Comparison of ENCODE assay signal across 9 cellular contexts in the genomic region with DNA sequence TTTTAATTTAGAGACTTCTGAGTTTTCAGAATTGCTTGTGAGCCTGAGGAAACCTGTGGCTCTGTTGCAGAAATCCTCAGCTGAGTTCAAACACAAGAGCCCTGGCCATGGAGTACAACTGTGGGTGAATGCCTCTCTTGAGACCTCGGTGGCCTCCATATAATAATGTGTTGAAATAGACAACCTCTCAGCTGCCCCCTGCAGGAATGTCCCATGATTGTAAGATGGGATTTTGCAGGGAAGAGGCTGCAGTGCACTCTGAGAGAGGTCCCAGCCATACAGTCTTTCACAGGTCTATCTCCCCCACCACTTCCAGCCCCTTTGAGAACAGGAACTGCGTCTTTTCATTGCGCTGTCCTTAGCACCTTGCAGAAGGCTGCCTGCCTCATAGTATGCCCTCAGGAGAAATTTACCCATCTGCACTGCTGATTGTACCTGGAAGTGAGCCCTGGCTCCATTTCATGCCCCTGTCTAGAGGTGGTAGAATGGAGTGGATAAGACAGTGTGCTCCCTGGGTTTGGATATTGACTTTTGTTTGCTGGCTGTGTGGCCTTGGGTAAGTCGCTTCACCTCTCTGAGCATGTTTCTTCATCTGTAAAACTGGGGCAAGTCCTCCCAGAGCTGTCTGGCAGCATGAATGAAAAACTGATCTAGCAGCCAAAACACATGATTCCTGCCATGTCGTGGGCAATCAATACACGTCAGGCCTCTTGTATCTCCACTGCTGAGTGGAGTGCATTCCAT. TPM values are rescaled to one million over a fixed set of nuclear protein-coding genes. Genes with fewer than 3 reads are reported as not detected.
DNase-seq lines count a peak whose midpoint lies in the region; ATAC-seq and TF ChIP-seq lines count a peak whose summit lies in the region.
"Had no signal": no experiment of that assay in that cellular context is flagged by ENCODE, and none has a peak within 500 bp of the region (broad histone marks: within the 10 kb centered on the region; RNA-seq: fewer than 3 reads in every experiment).

No MANE protein-coding gene starts in this region.

- H3K27ac ChIP-seq in MM.1S (ENCODE audit: low read length) = no peak overlapping the region
- no peak overlapping the region for H3K27ac ChIP-seq in body of pancreas

- TF ChIP-seq POLR2A in body of pancreas (IDR thresholded peaks at IDR 0.05) = no peak
- TF ChIP-seq POLR2A in GM18505 (IDR thresholded peaks at IDR 0.05; ENCODE audit: borderline replicate concordance, extremely low read depth, insufficient read depth, insufficient read length) = no peak

- no peaks in the 10 kb centered on the region for H3K79me2 ChIP-seq in MM.1S (ENCODE audit: low read length)

- H3K9me3 ChIP-seq in MM.1S (replicated peaks; ENCODE audit: insufficient read depth, low read length) (no peaks in the 10 kb centered on the region), body of pancreas (no peaks in the 10 kb centered on the region)

- no peaks in the 10 kb centered on the region for H4K20me1 ChIP-seq in MM.1S (ENCODE audit: insufficient read depth, low read length)

- no peak overlapping the region for H3K27ac Mint-ChIP-seq in activated naive CD8-positive, alpha-beta T cell treated with anti-CD3 and anti-CD28 coated beads, Interleukin-2, amount 50 U/mL, for 24 hours

- H2AFZ ChIP-seq in MM.1S (ENCODE audit: low read length) = no peak overlapping the region

- peaks cover 13% of the 10 kb centered on the region for H3K27me3 Mint-ChIP-seq in activated naive CD8-positive, alpha-beta T cell treated with anti-CD3 and anti-CD28 coated beads, Interleukin-2, amount 50 U/mL, for 24 hours

- H3K9me3 Mint-ChIP-seq in activated naive CD8-positive, alpha-beta T cell treated with anti-CD3 and anti-CD28 coated beads, Interleukin-2, amount 50 U/mL, for 24 hours = no peaks in the 10 kb centered on the region

- H3K27me3 ChIP-seq in MM.1S (replicated peaks; ENCODE audit: insufficient read depth, low read length) (peaks cover 94% of the 10 kb centered on the region), body of pancreas (peaks cover 0 to 3% of the 10 kb centered on the region in 2 donors)

- H3F3A ChIP-seq in MM.1S (ENCODE audit: insufficient read depth, low read length) = no peaks in the 10 kb centered on the region

- H3K4me3 ChIP-seq in MM.1S (ENCODE audit: low read length) (no peak overlapping the region), body of pancreas (no peak overlapping the region), retinal pigment epithelial cell (ENCODE audit: low read length) (no peak overlapping the region)

- 35 to 43% methylated on average over 4 to 6 of the region's 6 CpGs for whole genome bisulfite sequencing in body of pancreas, 2 donors

- TF ChIP-seq CTCF in MM.1S (IDR thresholded peaks at IDR 0.05; ENCODE audit: low read length) = peak; percentile 33
- peak in 4 of 7 experiments; percentile 27 to 49 (median 36) for TF ChIP-seq CTCF in body of pancreas (IDR thresholded peaks at IDR 0.05)
- peak; percentile 61 for TF ChIP-seq CTCF in retinal pigment epithelial cell (conservative IDR thresholded peaks at IDR 0.05; ENCODE audit: low read depth, low read length)

- H3K36me3 ChIP-seq in MM.1S (replicated peaks; ENCODE audit: insufficient read depth, low read length) = no peaks in the 10 kb centered on the region
- H3K36me3 ChIP-seq in body of pancreas (replicated peaks in 1 of 2; ENCODE audit: insufficient read depth in 1 of 2, low read depth in 2 of 2) = no peaks in the 10 kb centered on the region

- H3K9ac ChIP-seq in MM.1S (ENCODE audit: low read length) = no peak overlapping the region

- H3K4me1 ChIP-seq in MM.1S (ENCODE audit: low read length) (no peaks in the 10 kb centered on the region), body of pancreas (peaks cover 14% of the 10 kb centered on the region)

- H3K9me2 ChIP-seq in MM.1S (replicated peaks; ENCODE audit: insufficient read depth, low read length) = no peaks in the 10 kb centered on the region

- DNase-seq in SHP77 (lab: John Stamatoyannopoulos, UW) (peak; percentile 21 to 32), SHP77 treated with DMSO at 0.1 percent for 48 hours (lab: John Stamatoyannopoulos, UW) (no peak), MM.1S (no peak), body of pancreas (peak; percentile 31 to 56 (median 34)), retinal pigment epithelial cell (ENCODE audit: low read depth) (no peak)
- DNase-seq in activated naive CD8-positive, alpha-beta T cell treated with anti-CD3 and anti-CD28 coated beads, Interleukin-2, amount 50 U/mL, for 24 hours = no peak

- intact Hi-C loops in body of pancreas (cut with DNase I) = no loop called here

- no peak overlapping the region for H3K4me2 ChIP-seq in MM.1S (ENCODE audit: low read depth, low read length)

- ATAC-seq in body of pancreas = no peak
- ATAC-seq in activated naive CD8-positive, alpha-beta T cell treated with anti-CD3 and anti-CD28 coated beads, Interleukin-2, amount 50 U/mL, for 24 hours = no peak
- no peak for ATAC-seq in HG02870 (IDR thresholded peaks at IDR 0.05; ENCODE audit: unreplicated experiment)
- ATAC-seq in GM18505 (IDR thresholded peaks at IDR 0.05; ENCODE audit: unreplicated experiment) = no peak

- no peaks in the 10 kb centered on the region for H3K36me3 Mint-ChIP-seq in activated naive CD8-positive, alpha-beta T cell treated with anti-CD3 and anti-CD28 coated beads, Interleukin-2, amount 50 U/mL, for 24 hours (ENCODE audit: low read depth)

- H3K4me3 Mint-ChIP-seq in activated naive CD8-positive, alpha-beta T cell treated with anti-CD3 and anti-CD28 coated beads, Interleukin-2, amount 50 U/mL, for 24 hours = no peak overlapping the region

- no peaks in the 10 kb centered on the region for H3K4me1 Mint-ChIP-seq in activated naive CD8-positive, alpha-beta T cell treated with anti-CD3 and anti-CD28 coated beads, Interleukin-2, amount 50 U/mL, for 24 hours

RNA-seq across cellular contexts. Expression of a gene that starts 16.8 kb away (rescaled TPM):
- 1 to 10 TPM; 1.3 to 2.1 TPM for total RNA-seq in body of pancreas
- total RNA-seq: pulmonary artery endothelial cell had no signal

Comparison
In these comparisons a context has a peak if more than half of its experiments do, and no peak if none do; other contexts are left out.
1. DNase-seq: peak in SHP77 (2 of 2) and body of pancreas (4 of 4); none in SHP77 treated with DMSO at 0.1 percent for 48 hours (single experiment), MM.1S (single experiment), retinal pigment epithelial cell (single experiment) and activated naive CD8-positive, alpha-beta T cell treated with anti-CD3 and anti-CD28 coated beads, Interleukin-2, amount 50 U/mL, for 24 hours (single experiment).
2. Peak in every context shown above with its lines, with median percentiles within 50 percentile points of each other: CTCF ChIP-seq.